8 cellular contexts compared by ENCODE assay signal in genomic region chrX:29662759-29663503, GRCh38.
DNase-seq lines count a peak whose midpoint lies in the region; ATAC-seq and TF ChIP-seq lines count a peak whose summit lies in the region.

No MANE protein-coding gene starts in this region.

- H3K79me2 ChIP-seq in mammary epithelial cell (ENCODE audit: insufficient read depth, low read length): no peaks in the 10 kb centered on the region

- H3K36me3 ChIP-seq in mammary epithelial cell (ENCODE audit: insufficient read depth, low read length) (no peaks in the 10 kb centered on the region), tibial artery (no peaks in the 10 kb centered on the region), gastrocnemius medialis (no peaks in the 10 kb centered on the region)
- H3K36me3 ChIP-seq in CD8-positive, alpha-beta T cell (ENCODE audit: insufficient read depth, low read length): no peaks in the 10 kb centered on the region

- H3K4me3 Mint-ChIP-seq in CD8-positive, alpha-beta T cell: no peak overlapping the region

- H3K9ac ChIP-seq in mammary epithelial cell (ENCODE audit: insufficient read depth, low read length): peak overlapping the region; percentile 67

- peaks cover 3% of the 10 kb centered on the region for H3K9me3 Mint-ChIP-seq in CD8-positive, alpha-beta T cell

- no peak overlapping the region for H3K27ac Mint-ChIP-seq in CD8-positive, alpha-beta T cell

- H4K20me1 ChIP-seq in mammary epithelial cell (ENCODE audit: insufficient read depth, low read length): no peaks in the 10 kb centered on the region

- H3K9me3 ChIP-seq in mammary epithelial cell (replicated peaks; ENCODE audit: insufficient read depth, low read length) (no peaks in the 10 kb centered on the region), tibial artery (no peaks in the 10 kb centered on the region), gastrocnemius medialis (no peaks in the 10 kb centered on the region)
- H3K9me3 ChIP-seq in CD8-positive, alpha-beta T cell (ENCODE audit: low read length): no peaks in the 10 kb centered on the region

- H3K4me2 ChIP-seq in mammary epithelial cell (ENCODE audit: insufficient read depth, low read depth, low read length): peak overlapping the region; percentile 83

- WGBS in mammary epithelial cell (ENCODE audit: low coverage, missing lambda C conversion rate): 0% methylated on average over 4 of the region's 4 CpGs

- in situ Hi-C loops in mammary epithelial cell (cut with MboI; ENCODE audit: low sequenced_read_pairs in 2 of 2): no loop called here
- in situ Hi-C loops in gastrocnemius medialis (cut with MboI; ENCODE audit: low sequenced_read_pairs in 4 of 4): no loop called here

- ATAC-seq in GM19025 (IDR thresholded peaks at IDR 0.05; ENCODE audit: low read depth, unreplicated experiment) (peak; percentile 67), HG03378 (IDR thresholded peaks at IDR 0.05; ENCODE audit: unreplicated experiment) (peak; percentile 73), omental fat pad (ENCODE audit: low FRiP score) (peak; percentile 94), gastrocnemius medialis (no peak)
- ATAC-seq in CD8-positive, alpha-beta T cell: no peak

- dilution Hi-C loops in mammary epithelial cell (cut with HindIII; ENCODE audit: low sequenced_read_pairs): no loop called here

- H2AFZ ChIP-seq in mammary epithelial cell (ENCODE audit: low read depth, low read length): peak overlapping the region; percentile 62

- H3K4me3 ChIP-seq in mammary epithelial cell (replicated peaks in 1 of 3; ENCODE audit: insufficient read depth in 1 of 3, low read depth in 2 of 3, low read length in 3 of 3): peak overlapping the region in 1 of 3 experiments; percentile 23
- H3K4me3 ChIP-seq in CD8-positive, alpha-beta T cell (ENCODE audit: low read depth, low read length): no peak overlapping the region
- H3K4me3 ChIP-seq in tibial artery: no peak overlapping the region
- no peak overlapping the region for H3K4me3 ChIP-seq in gastrocnemius medialis

- peaks cover 21% of the 10 kb centered on the region for H3K4me1 ChIP-seq in mammary epithelial cell (ENCODE audit: insufficient read depth, low read length)
- H3K4me1 ChIP-seq in CD8-positive, alpha-beta T cell (ENCODE audit: insufficient read depth, low read length): no peaks in the 10 kb centered on the region
- peaks cover 0 to 22% (median 1%) of the 10 kb centered on the region in 4 donors for H3K4me1 ChIP-seq in tibial artery
- no peaks in the 10 kb centered on the region for H3K4me1 ChIP-seq in gastrocnemius medialis

- intact Hi-C loops in mammary epithelial cell (cut with micrococcal nuclease) (loop anchor here (5.0 kb wide), 3 partner anchors 106 to 1666 kb away; no protein-coding TSS in a partner anchor), tibial artery (cut with DNase I; ENCODE audit: low total_unique reads) (no loop called here), gastrocnemius medialis (cut with DNase I; ENCODE audit: low total_unique reads) (no loop called here)
- intact Hi-C loops in CD8-positive, alpha-beta T cell (cut with DNase I, micrococcal nuclease): no loop called here

- H3K27me3 Mint-ChIP-seq in CD8-positive, alpha-beta T cell (ENCODE audit: low read depth): no peaks in the 10 kb centered on the region

- TF ChIP-seq POLR2A in gastrocnemius medialis (IDR thresholded peaks at IDR 0.05): no peak

- CTCF ChIA-PET in mammary epithelial cell (lab: Charles Lee; ENCODE audit: low non-redundant PET): no interaction called here
- CTCF ChIA-PET in CD8-positive, alpha-beta T cell (lab: Charles Lee): no interaction called here

- no peaks in the 10 kb centered on the region for H3K36me3 Mint-ChIP-seq in CD8-positive, alpha-beta T cell

- no peak for TF ChIP-seq CTCF in mammary epithelial cell (conservative IDR thresholded peaks at IDR 0.05 in 1 of 2, IDR thresholded peaks at IDR 0.05 in 1 of 2; ENCODE audit: extremely low read depth in 1 of 2, insufficient read depth in 1 of 2, low read depth in 1 of 2, low read length in 2 of 2)
- TF ChIP-seq CTCF in omental fat pad (IDR thresholded peaks at IDR 0.05): no peak
- no peak for TF ChIP-seq CTCF in CD8-positive, alpha-beta T cell (IDR thresholded peaks at IDR 0.05)
- TF ChIP-seq CTCF in tibial artery (IDR thresholded peaks at IDR 0.05): no peak
- no peak for TF ChIP-seq CTCF in gastrocnemius medialis (IDR thresholded peaks at IDR 0.05 in 4 of 5, conservative IDR thresholded peaks at IDR 0.05 in 1 of 5)

- POLR2A ChIA-PET in CD8-positive, alpha-beta T cell (lab: Charles Lee): no interaction called here

- peak; percentile 97 for DNase-seq in mammary epithelial cell
- DNase-seq in omental fat pad (ENCODE audit: low spot score): no peak
- no peak for DNase-seq in CD8-positive, alpha-beta T cell
- DNase-seq in NCI-H1930 (lab: John Stamatoyannopoulos, UW): no peak
- DNase-seq in tibial artery: no peak
- DNase-seq in gastrocnemius medialis: no peak

- H3K27me3 ChIP-seq in mammary epithelial cell (ENCODE audit: insufficient read depth, low read length) (no peaks in the 10 kb centered on the region), tibial artery (no peaks in the 10 kb centered on the region), gastrocnemius medialis (no peaks in the 10 kb centered on the region)
- H3K27me3 ChIP-seq in CD8-positive, alpha-beta T cell (ENCODE audit: insufficient read depth, low read length): no peaks in the 10 kb centered on the region

- no TSS peak for BruUV-seq in mammary epithelial cell (replicated peaks; lab: Mats Ljungman, UMichigan)

- H3K27ac ChIP-seq in mammary epithelial cell (ENCODE audit: insufficient read depth, low read depth, low read length): peak overlapping the region; percentile 95
- H3K27ac ChIP-seq in CD8-positive, alpha-beta T cell (ENCODE audit: low read depth, low read length): no peak overlapping the region
- no peak overlapping the region for H3K27ac ChIP-seq in tibial artery
- no peak overlapping the region for H3K27ac ChIP-seq in gastrocnemius medialis

- H3K4me1 Mint-ChIP-seq in CD8-positive, alpha-beta T cell (ENCODE audit: low read depth): no peaks in the 10 kb centered on the region

Comparison
In these comparisons a context has a peak if more than half of its experiments do, and no peak if none do; other contexts are left out.
1. ATAC-seq: peak in GM19025 (single experiment), HG03378 (single experiment) and omental fat pad (single experiment); none in CD8-positive, alpha-beta T cell (single experiment) and gastrocnemius medialis (0 of 2).